ENCODE assay signal across 18 cellular contexts in the genomic region with DNA sequence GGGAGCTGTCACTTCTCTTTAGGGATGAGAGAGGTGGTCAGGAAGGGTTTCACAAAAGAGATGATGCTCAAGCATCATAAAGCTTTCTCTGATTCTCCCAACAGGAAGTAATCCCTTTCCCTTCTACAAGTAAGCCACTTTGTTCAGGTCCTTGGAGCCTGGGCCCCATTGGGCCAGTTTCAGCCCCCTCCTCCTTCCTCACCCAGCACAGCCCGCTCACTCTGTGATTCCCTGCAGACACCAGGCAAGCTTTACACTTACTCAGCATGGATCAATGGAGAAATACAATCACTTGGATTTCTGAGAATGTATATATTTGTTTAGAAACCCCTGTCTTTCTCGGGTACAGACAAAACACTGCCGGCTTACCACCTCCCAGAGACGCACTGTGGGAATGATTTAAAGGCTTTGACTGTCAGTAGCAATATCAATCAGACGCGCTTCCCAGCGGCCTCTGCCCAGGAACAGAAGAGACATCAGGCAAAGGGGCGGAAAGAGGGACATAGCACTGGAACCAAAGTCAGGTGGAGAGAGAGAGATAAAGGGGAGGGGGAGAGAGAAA.
DNase-seq lines count a peak whose midpoint lies in the region; FAIRE-seq and TF ChIP-seq lines count a peak whose summit lies in the region.
"Had no signal": no experiment of that assay in that cellular context is flagged by ENCODE, and none has a peak within 500 bp of the region (broad histone marks: within the 10 kb centered on the region; RNA-seq: fewer than 3 reads in every experiment).

No MANE protein-coding gene starts in this region.

- H3K4me1 Mint-ChIP-seq in astrocyte (ENCODE audit: low read depth, unreplicated experiment): peaks cover 10% of the 10 kb centered on the region
- H3K4me1 Mint-ChIP-seq: B cell; CD4-positive, alpha-beta memory T cell had no signal

- no peaks in the 10 kb centered on the region for H3K36me3 Mint-ChIP-seq in astrocyte (ENCODE audit: low read depth, unreplicated experiment)
- H3K36me3 Mint-ChIP-seq: CD4-positive, alpha-beta memory T cell had no signal

- TF ChIP-seq POLR2A in vagina (IDR thresholded peaks at IDR 0.05) (no peak), tibial nerve (IDR thresholded peaks at IDR 0.05) (no peak)

- H3K4me3 ChIP-seq in astrocyte (ENCODE audit: insufficient read depth, low read depth, low read length): no peak overlapping the region
- H3K4me3 ChIP-seq in ectodermal cell (ENCODE audit: insufficient read depth, low read depth, low read length): no peak overlapping the region
- H3K4me3 ChIP-seq in neural cell (ENCODE audit: low read length): peak overlapping the region; percentile 28
- H3K4me3 ChIP-seq in neutrophil (ENCODE audit: low read depth in 1 of 2, low read length in 1 of 2): no peak overlapping the region
- H3K4me3 ChIP-seq in vagina: no peak overlapping the region
- H3K4me3 ChIP-seq in tibial nerve: no peak overlapping the region

- H3K27me3 ChIP-seq in astrocyte (ENCODE audit: insufficient read depth, low read length) (no peaks in the 10 kb centered on the region), ectodermal cell (ENCODE audit: control insufficient read depth, insufficient read depth, low read length, poor library complexity, severe bottlenecking) (peaks cover 28% of the 10 kb centered on the region), neural cell (ENCODE audit: insufficient read depth, low read depth, low read length) (no peaks in the 10 kb centered on the region), neutrophil (no peaks in the 10 kb centered on the region), vagina (no peaks in the 10 kb centered on the region), tibial nerve (no peaks in the 10 kb centered on the region)

- no peaks in the 10 kb centered on the region for H3K36me3 ChIP-seq in astrocyte (ENCODE audit: insufficient read depth, low read length)
- H3K36me3 ChIP-seq in ectodermal cell (ENCODE audit: control insufficient read depth, insufficient read depth, low read length): no peaks in the 10 kb centered on the region
- H3K36me3 ChIP-seq in neural cell (ENCODE audit: insufficient read depth, low read length): no peaks in the 10 kb centered on the region
- H3K36me3 ChIP-seq in neutrophil: no peaks in the 10 kb centered on the region
- H3K36me3 ChIP-seq in vagina: no peaks in the 10 kb centered on the region
- no peaks in the 10 kb centered on the region for H3K36me3 ChIP-seq in tibial nerve

- no peaks in the 10 kb centered on the region for H3F3A ChIP-seq in neural cell (ENCODE audit: insufficient read depth, low read length, poor library complexity, severe bottlenecking)

- H3K4me2 ChIP-seq in astrocyte (ENCODE audit: low read length) (peak overlapping the region; percentile 12), neural cell (ENCODE audit: low read length) (no peak overlapping the region)

- WGBS in ectodermal cell, 2 experiments: 8 to 11% methylated on average over 8 of the region's 8 CpGs
- 41 to 58% methylated on average over 8 of the region's 8 CpGs for WGBS in tibial nerve, 2 donors

- H3K9me2 ChIP-seq in neural cell (ENCODE audit: insufficient read depth, low read length): no peaks in the 10 kb centered on the region

- H3K79me2 ChIP-seq in astrocyte (ENCODE audit: insufficient read depth, low read length) (no peaks in the 10 kb centered on the region), neural cell (replicated peaks; ENCODE audit: insufficient read depth, low read length) (no peaks in the 10 kb centered on the region)

- H3K9me3 ChIP-seq in astrocyte (ENCODE audit: insufficient read depth, low read depth, low read length): no peaks in the 10 kb centered on the region
- no peaks in the 10 kb centered on the region for H3K9me3 ChIP-seq in ectodermal cell (ENCODE audit: control insufficient read depth, low read length)
- no peaks in the 10 kb centered on the region for H3K9me3 ChIP-seq in neural cell (ENCODE audit: low read length)
- H3K9me3 ChIP-seq in neutrophil: no peaks in the 10 kb centered on the region
- no peaks in the 10 kb centered on the region for H3K9me3 ChIP-seq in vagina
- H3K9me3 ChIP-seq in tibial nerve: no peaks in the 10 kb centered on the region

- H4K20me1 ChIP-seq in astrocyte (ENCODE audit: insufficient read depth, low read length) (no peaks in the 10 kb centered on the region), neural cell (ENCODE audit: insufficient read depth) (no peaks in the 10 kb centered on the region)

- TF ChIP-seq RAD21 in neural cell (conservative IDR thresholded peaks at IDR 0.05): no peak

- FAIRE-seq in astrocyte (lab: Jason Lieb, UNC): no peak
- FAIRE-seq: A204.1, G401.6, GM12892 had no signal

- H3K4me1 ChIP-seq in astrocyte (ENCODE audit: insufficient read depth, low read length): peaks cover 4% of the 10 kb centered on the region
- H3K4me1 ChIP-seq in ectodermal cell (ENCODE audit: control insufficient read depth, insufficient read depth, low read length): peaks cover 16% of the 10 kb centered on the region
- H3K4me1 ChIP-seq in neutrophil (ENCODE audit: control insufficient read depth in 1 of 2, insufficient read depth in 1 of 2, low read depth in 1 of 2, low read length in 1 of 2): peaks cover 83 to 87% of the 10 kb centered on the region in 2 experiments
- peaks cover 15% of the 10 kb centered on the region for H3K4me1 ChIP-seq in vagina
- H3K4me1 ChIP-seq in tibial nerve: peaks cover 0 to 5% (median 0%) of the 10 kb centered on the region in 4 donors

- DNase-seq in astrocyte (ENCODE audit: low read depth) (no peak), HCEC 1CT (no peak), vagina (ENCODE audit: extremely low spot score in 2 of 2) (no peak), tibial nerve (ENCODE audit: low spot score in 2 of 2) (no peak), kidney tubule cell (ENCODE audit: low spot score) (no peak)
- DNase-seq: CD4-positive, alpha-beta memory T cell; DMS79; EL; GOT3; H9 had no signal

- intact Hi-C loops in vagina (cut with DNase I): loop anchor here (10.0 kb wide), 1 partner anchor 182 kb away; the partner anchor contains the start of gene MAFB

- H3K27ac ChIP-seq in astrocyte (ENCODE audit: low read depth, low read length) (no peak overlapping the region), ectodermal cell (ENCODE audit: insufficient read depth, low read depth, low read length, poor library complexity, severe bottlenecking) (peak overlapping the region; percentile 41), neural cell (ENCODE audit: low read length) (no peak overlapping the region), neutrophil (peak overlapping the region; percentile 92), vagina (no peak overlapping the region), tibial nerve (no peak overlapping the region)
- H3K27ac ChIP-seq: C4-2B had no signal

- H3K27me3 Mint-ChIP-seq in astrocyte (ENCODE audit: low read depth, unreplicated experiment): peaks cover 22% of the 10 kb centered on the region
- H3K27me3 Mint-ChIP-seq: B cell had no signal

- H3K27ac Mint-ChIP-seq in astrocyte (ENCODE audit: unreplicated experiment): no peak overlapping the region
- H3K27ac Mint-ChIP-seq: B cell; CD4-positive, alpha-beta memory T cell had no signal

- H3K4me3 Mint-ChIP-seq in astrocyte (ENCODE audit: unreplicated experiment): no peak overlapping the region
- H3K4me3 Mint-ChIP-seq: B cell; CD4-positive, alpha-beta memory T cell; H9 had no signal

- no peak for TF ChIP-seq EP300 in neural cell (conservative IDR thresholded peaks at IDR 0.05; ENCODE audit: poor library complexity, severe bottlenecking)
- no peak for TF ChIP-seq EP300 in tibial nerve (IDR thresholded peaks at IDR 0.05)

- H3K9ac ChIP-seq in astrocyte (ENCODE audit: low read length) (no peak overlapping the region), neural cell (ENCODE audit: low read length) (peak overlapping the region; percentile 19)

- no peak overlapping the region for H2AFZ ChIP-seq in astrocyte (ENCODE audit: low read depth, low read length)
- H2AFZ ChIP-seq in neural cell (ENCODE audit: low read depth, low read length): peak overlapping the region; percentile 10

- TF ChIP-seq CTCF in astrocyte (IDR thresholded peaks at IDR 0.05; ENCODE audit: insufficient read depth, low read depth, low read length) (no peak), neural cell (IDR thresholded peaks at IDR 0.05; ENCODE audit: poor library complexity, severe bottlenecking) (no peak), neutrophil (IDR thresholded peaks at IDR 0.05) (no peak), vagina (IDR thresholded peaks at IDR 0.05) (no peak), tibial nerve (IDR thresholded peaks at IDR 0.05) (no peak)

- peaks cover 2% of the 10 kb centered on the region for H3K9me3 Mint-ChIP-seq in astrocyte (ENCODE audit: unreplicated experiment)
- H3K9me3 Mint-ChIP-seq: H9 had no signal

TF ChIP-seq in neural cell, 6 proteins besides CTCF, POLR2A, EP300 and RAD21 (continues in another document):
- TF ChIP-seq POLR2AphosphoS5 (IDR thresholded peaks at IDR 0.05) (peak; percentile 11), TAF1 (IDR thresholded peaks at IDR 0.05; ENCODE audit: low read depth) (no peak), SMC3 (conservative IDR thresholded peaks at IDR 0.05; ENCODE audit: poor library complexity) (no peak), MXI1 (conservative IDR thresholded peaks at IDR 0.05; ENCODE audit: poor library complexity, severe bottlenecking) (no peak)
- TF ChIP-seq, protein P1, sequence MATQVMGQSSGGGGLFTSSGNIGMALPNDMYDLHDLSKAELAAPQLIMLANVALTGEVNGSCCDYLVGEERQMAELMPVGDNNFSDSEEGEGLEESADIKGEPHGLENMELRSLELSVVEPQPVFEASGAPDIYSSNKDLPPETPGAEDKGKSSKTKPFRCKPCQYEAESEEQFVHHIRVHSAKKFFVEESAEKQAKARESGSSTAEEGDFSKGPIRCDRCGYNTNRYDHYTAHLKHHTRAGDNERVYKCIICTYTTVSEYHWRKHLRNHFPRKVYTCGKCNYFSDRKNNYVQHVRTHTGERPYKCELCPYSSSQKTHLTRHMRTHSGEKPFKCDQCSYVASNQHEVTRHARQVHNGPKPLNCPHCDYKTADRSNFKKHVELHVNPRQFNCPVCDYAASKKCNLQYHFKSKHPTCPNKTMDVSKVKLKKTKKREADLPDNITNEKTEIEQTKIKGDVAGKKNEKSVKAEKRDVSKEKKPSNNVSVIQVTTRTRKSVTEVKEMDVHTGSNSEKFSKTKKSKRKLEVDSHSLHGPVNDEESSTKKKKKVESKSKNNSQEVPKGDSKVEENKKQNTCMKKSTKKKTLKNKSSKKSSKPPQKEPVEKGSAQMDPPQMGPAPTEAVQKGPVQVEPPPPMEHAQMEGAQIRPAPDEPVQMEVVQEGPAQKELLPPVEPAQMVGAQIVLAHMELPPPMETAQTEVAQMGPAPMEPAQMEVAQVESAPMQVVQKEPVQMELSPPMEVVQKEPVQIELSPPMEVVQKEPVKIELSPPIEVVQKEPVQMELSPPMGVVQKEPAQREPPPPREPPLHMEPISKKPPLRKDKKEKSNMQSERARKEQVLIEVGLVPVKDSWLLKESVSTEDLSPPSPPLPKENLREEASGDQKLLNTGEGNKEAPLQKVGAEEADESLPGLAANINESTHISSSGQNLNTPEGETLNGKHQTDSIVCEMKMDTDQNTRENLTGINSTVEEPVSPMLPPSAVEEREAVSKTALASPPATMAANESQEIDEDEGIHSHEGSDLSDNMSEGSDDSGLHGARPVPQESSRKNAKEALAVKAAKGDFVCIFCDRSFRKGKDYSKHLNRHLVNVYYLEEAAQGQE (IDR thresholded peaks at IDR 0.05; ENCODE audit: borderline replicate concordance): no peak

Comparison
In these comparisons a context has a peak if more than half of its experiments do, and no peak if none do; other contexts are left out.
1. H3K27ac ChIP-seq: peak in ectodermal cell (single experiment) and neutrophil (single experiment); none in astrocyte (single experiment), neural cell (single experiment), vagina (single experiment) and tibial nerve (0 of 4).